8 cellular contexts compared by ENCODE assay signal in genomic region chr12:58915634-58916033, GRCh38. TPM values are rescaled to one million over a fixed set of nuclear protein-coding genes. Genes with fewer than 3 reads are reported as not detected.
DNase-seq lines count a peak whose midpoint lies in the region; ATAC-seq and TF ChIP-seq lines count a peak whose summit lies in the region.

No MANE protein-coding gene starts in this region.

- H3K4me1 ChIP-seq in trophoblast cell (ENCODE audit: control insufficient read depth in 1 of 2, insufficient read depth in 2 of 2, low read length in 2 of 2), result peaks cover 0 to 1% of the 10 kb centered on the region in 2 experiments

- H3K27me3 ChIP-seq in trophoblast cell (ENCODE audit: insufficient read depth, low read length), result no peaks in the 10 kb centered on the region

- H3K4me2 ChIP-seq in trophoblast cell (ENCODE audit: low read length), result no peak overlapping the region

- H3K14ac ChIP-seq in trophoblast cell (ENCODE audit: low read length), result no peak overlapping the region

- H3K4ac ChIP-seq in trophoblast cell (ENCODE audit: low read depth, low read length), result no peak overlapping the region

- H2BK120ac ChIP-seq in trophoblast cell (ENCODE audit: insufficient read depth, low read length, poor library complexity), result no peak overlapping the region

- H3K18ac ChIP-seq in trophoblast cell (ENCODE audit: low read length), result no peak overlapping the region

- H3K4me3 ChIP-seq in trophoblast cell (ENCODE audit: low read depth, low read length), result no peak overlapping the region

- DNase-seq in EH (ENCODE audit: low read depth), result peak; percentile 83
- DNase-seq in fibroblast of the conjunctiva (ENCODE audit: low read depth), result peak; percentile 78
- DNase-seq in trophoblast cell, result no peak
- DNase-seq in NCI-H526 (lab: John Stamatoyannopoulos, UW), result no peak
- DNase-seq in KG1 (lab: John Stamatoyannopoulos, UW), result no peak

- WGBS in trophoblast cell (ENCODE audit: extremely low coverage, insufficient coverage, insufficient read length), result no CpG with 5 or more reads among the region's 4 CpGs

- H3K79me2 ChIP-seq in trophoblast cell (ENCODE audit: control insufficient read depth, insufficient read depth, low read length, poor library complexity), result peaks cover 6% of the 10 kb centered on the region

- ATAC-seq in HG03139 (IDR thresholded peaks at IDR 0.05; ENCODE audit: unreplicated experiment) (no peak), HG03025 (IDR thresholded peaks at IDR 0.05; ENCODE audit: low FRiP score, unreplicated experiment) (no peak)

- H2BK12ac ChIP-seq in trophoblast cell (ENCODE audit: low read length), result no peak overlapping the region

- H4K91ac ChIP-seq in trophoblast cell (ENCODE audit: low read depth, low read length), result no peak overlapping the region

- H4K8ac ChIP-seq in trophoblast cell (ENCODE audit: low read depth, low read length), result no peak overlapping the region

- no peaks in the 10 kb centered on the region for H3K9me3 ChIP-seq in trophoblast cell (ENCODE audit: insufficient read depth, low read depth, low read length)

- no peak overlapping the region for H2AFZ ChIP-seq in trophoblast cell (ENCODE audit: insufficient read depth, low read length, poor library complexity)

- no peak overlapping the region for H2AK5ac ChIP-seq in trophoblast cell (ENCODE audit: low read length)

- no peak overlapping the region for H3K27ac ChIP-seq in trophoblast cell (ENCODE audit: low read depth, low read length)

- no peak overlapping the region for H3K9ac ChIP-seq in trophoblast cell (ENCODE audit: low read length)

- H3K23ac ChIP-seq in trophoblast cell (ENCODE audit: low read length), result no peak overlapping the region

- peak overlapping the region; percentile 31 for H2BK5ac ChIP-seq in trophoblast cell (ENCODE audit: low read depth, low read length, poor library complexity)

- H3K36me3 ChIP-seq in trophoblast cell (ENCODE audit: control insufficient read depth in 1 of 2, insufficient read depth in 2 of 2, low read length in 2 of 2), result peaks cover 0 to 2% of the 10 kb centered on the region in 2 experiments

- H3K79me1 ChIP-seq in trophoblast cell (ENCODE audit: low read length), result peaks cover 9% of the 10 kb centered on the region

- H4K12ac ChIP-seq in trophoblast cell (ENCODE audit: low read depth, low read length), result no peak overlapping the region

TF ChIP-seq in PFSK-1, 5 proteins besides CTCF, POLR2A, EP300 and RAD21:
- no peak for TF ChIP-seq FOXP2 (optimal IDR thresholded peaks at IDR 0.05; ENCODE audit: borderline replicate concordance, extremely low read depth, extremely low read length, insufficient read depth)
- peak; percentile 28; the same call in 1 of the 2 replicates for TF ChIP-seq POLR2AphosphoS5 (IDR thresholded peaks at IDR 0.05; ENCODE audit: low read depth, low read length)
- TF ChIP-seq SIN3A (IDR thresholded peaks at IDR 0.05; ENCODE audit: borderline replicate concordance, insufficient read depth, low read length), result peak; percentile 67; the same call in 1 of the 2 replicates

RNA-seq across cellular contexts. Expression of gene LRIG3, which starts 4.7 kb away (rescaled TPM):
- 41.4 TPM for polyA plus RNA-seq in PFSK-1 (2012; ENCODE audit: insufficient read length, low read depth)
- polyA plus RNA-seq in trophoblast cell (2013), result 10.2 and 11.3 TPM in 2 replicates

Comparison
In these comparisons a context has a peak if more than half of its experiments do, and no peak if none do; other contexts are left out.
1. DNase-seq: peak in EH (single experiment) and fibroblast of the conjunctiva (single experiment); none in trophoblast cell (0 of 2), NCI-H526 (0 of 2) and KG1 (single experiment).